ENCODE assay signal across 1 cellular context in the genomic region with DNA sequence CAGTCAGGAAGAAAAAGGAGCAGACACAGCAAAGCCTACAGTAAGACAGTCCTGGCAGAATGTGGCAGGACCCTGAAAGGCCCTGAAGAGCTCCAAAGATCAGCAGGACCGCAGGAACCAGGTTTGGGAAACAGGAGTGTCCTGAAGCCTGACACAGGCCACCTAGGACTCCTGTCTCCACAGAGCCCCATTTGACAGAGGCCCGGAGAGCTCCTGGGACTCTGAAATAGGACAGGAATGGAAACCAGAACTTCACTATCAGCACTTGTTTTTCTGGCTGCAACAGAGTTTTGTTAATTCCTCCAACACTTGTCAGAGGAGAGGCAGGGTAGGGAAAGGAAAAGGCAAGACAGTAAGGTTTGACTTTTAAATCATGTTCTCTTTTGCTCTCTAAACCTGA.
TF ChIP-seq lines count a peak whose summit lies in the region.

No MANE protein-coding gene starts in this region.

TF ChIP-seq in IMR-90, 13 proteins besides CTCF, POLR2A, EP300 and RAD21:
- TF ChIP-seq RCOR1 (IDR thresholded peaks at IDR 0.05; ENCODE audit: insufficient replicate concordance, low read length) (no peak), MXI1 (IDR thresholded peaks at IDR 0.05; ENCODE audit: borderline replicate concordance, low read depth, low read length) (no peak), FOS (IDR thresholded peaks at IDR 0.05; ENCODE audit: low read depth, low read length) (no peak)
